ENCODE assay signal across 4 cellular contexts in the genomic region with DNA sequence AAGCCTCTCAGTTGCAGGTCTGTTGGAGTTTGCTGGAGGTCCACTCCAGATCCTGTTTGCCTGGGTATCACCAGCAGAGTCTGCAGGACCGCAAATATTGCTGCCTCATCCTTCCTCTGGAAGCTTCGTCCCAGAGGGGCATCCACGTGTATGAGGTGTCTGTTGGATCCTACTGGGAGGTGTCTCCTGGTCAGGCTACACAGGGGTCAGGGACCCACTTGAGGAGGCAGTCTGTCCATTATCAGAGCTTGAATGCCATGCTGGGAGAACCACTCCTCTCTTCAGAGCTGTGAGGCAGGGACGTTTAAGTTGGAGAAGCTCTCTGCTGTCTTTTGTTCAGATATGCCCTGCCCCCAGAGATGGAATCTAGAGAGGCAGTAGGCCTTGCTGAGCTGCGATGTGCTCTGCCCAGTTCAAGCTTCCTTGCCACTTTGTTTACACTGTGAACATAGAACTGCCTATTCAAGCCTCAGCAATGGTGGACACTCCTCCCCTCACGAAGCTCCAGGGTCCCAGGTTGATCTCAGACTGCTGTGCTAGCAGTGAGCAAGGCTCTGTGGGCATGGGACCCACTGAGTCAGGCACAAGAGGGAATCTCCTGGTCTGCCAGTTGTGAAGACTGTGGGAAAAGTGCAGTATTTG.
A peak's percentile ranks its signal among the peaks of the same experiment; 100 is the strongest.
DNase-seq lines count a peak whose midpoint lies in the region; FAIRE-seq lines count a peak whose summit lies in the region.
"Not testable (repeated sequence)": the region's sequence is repeated elsewhere in the genome, so short reads cannot be mapped to it uniquely, and the experiment has no call there.

No MANE protein-coding gene starts in this region.

- FAIRE-seq in HTR-8/SVneo (lab: Jason Lieb, UNC) (peak; percentile 48), urothelium cell line (lab: Jason Lieb, UNC) (peak; percentile 20)

- peaks cover 63% of the 10 kb centered on the region for H3K27me3 ChIP-seq in SJSA1 (replicated peaks)

- not testable (repeated sequence) for DNase-seq in HTR-8/SVneo (ENCODE audit: insufficient read length, low spot score); urothelium cell line (ENCODE audit: low spot score)
- DNase-seq in SJSA1 (ENCODE audit: low read depth in 1 of 2, low spot score in 2 of 2) (peak; percentile 55 to 84), posterior vena cava (ENCODE audit: low spot score) (peak; percentile 66)

- H3K27ac ChIP-seq in SJSA1: not testable (repeated sequence)

- H3K4me1 ChIP-seq in SJSA1 (replicated peaks): not testable (repeated sequence)

- intact Hi-C loops in posterior vena cava (cut with DNase I): not testable (repeated sequence)

- not testable (repeated sequence) for H3K36me3 ChIP-seq in SJSA1

- peaks cover 15% of the 10 kb centered on the region for H3K9me3 ChIP-seq in SJSA1 (replicated peaks)

- not testable (repeated sequence) for H3K4me3 ChIP-seq in SJSA1
